Comparison of ENCODE assay signal across 1 cellular context in genomic region chr5:138068742-138069375, GRCh38.
TF ChIP-seq lines count a peak whose summit lies in the region.

No MANE protein-coding gene starts in this region.

TF ChIP-seq in HEK293, 187 proteins besides CTCF, POLR2A, EP300 and RAD21 (continued from another document):
- TF ChIP-seq ZSCAN18 (tag by site-specific recombination; IDR thresholded peaks at IDR 0.05) (no peak), PRDM1 (tag by site-specific recombination; IDR thresholded peaks at IDR 0.05) (no peak), ZFP41 (tag by site-specific recombination; IDR thresholded peaks at IDR 0.05; ENCODE audit: borderline replicate concordance) (no peak), ZNF529 (tag by site-specific recombination; IDR thresholded peaks at IDR 0.05; ENCODE audit: insufficient replicate concordance) (no peak), ZNF629 (tag by site-specific recombination; IDR thresholded peaks at IDR 0.05) (peak; percentile 50; the same call in 1 of the 2 replicates)
